In the genomic region with DNA sequence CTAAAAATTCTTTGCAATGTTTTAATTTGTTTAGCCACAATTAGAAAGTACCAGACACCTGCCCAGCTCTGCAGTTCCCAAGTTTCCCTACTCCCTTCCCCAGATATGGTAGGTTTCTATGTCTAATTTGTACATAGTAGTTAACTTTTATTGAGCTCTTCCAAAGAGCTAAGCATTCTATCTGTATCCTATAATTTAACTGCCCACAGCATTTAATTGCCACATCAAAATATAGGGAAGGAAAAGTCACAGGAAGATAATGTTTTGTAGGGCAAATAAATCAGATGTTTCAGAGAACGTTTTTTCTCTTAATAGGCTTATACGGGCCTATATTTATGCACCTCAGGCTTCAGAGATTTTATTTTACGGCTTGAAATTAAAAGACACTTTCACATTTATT, we compare ENCODE assay signal across 9 cellular contexts. TPM values are rescaled to one million over a fixed set of nuclear protein-coding genes. Genes with fewer than 3 reads are reported as not detected.
"Had no signal": no experiment of that assay in that cellular context is flagged by ENCODE, and none has a peak within 500 bp of the region (broad histone marks: within the 10 kb centered on the region; RNA-seq: fewer than 3 reads in every experiment).

No MANE protein-coding gene starts in this region.

- H3K4me1 Mint-ChIP-seq: H9 had no signal

- H3K27ac Mint-ChIP-seq: H9, HFFc6 had no signal

- H3K4me1 ChIP-seq: HAP-1 had no signal

- DNase-seq: GM23248, GOT3, H7, H9, HCEC 1CT, HFFc6 had no signal

- H3K9me3 Mint-ChIP-seq: H9, HFFc6 had no signal

- H3K36me3 ChIP-seq: HAP-1 had no signal

- H3K4me3 Mint-ChIP-seq: H9, HFFc6 had no signal

- H3K9me3 ChIP-seq: HAP-1 had no signal

- ATAC-seq: HCT116 had no signal

- H3K4me3 ChIP-seq: GM23248, HAP-1 had no signal

- H2AFZ ChIP-seq: GM23248 had no signal

- H3K27ac ChIP-seq: GM23248 had no signal

RNA-seq across cellular contexts. Expression of gene FMO3, which starts 15.7 kb away (rescaled TPM):
- total RNA-seq: GM23248, H1, H7, H9 had no signal
- polyA plus RNA-seq: GM23248, H1 had no signal
